23 cellular contexts compared by ENCODE assay signal in genomic region chr1:14067686-14068085, GRCh38.
DNase-seq lines count a peak whose midpoint lies in the region; ATAC-seq and TF ChIP-seq lines count a peak whose summit lies in the region.
"Had no signal": no experiment of that assay in that cellular context is flagged by ENCODE, and none has a peak within 500 bp of the region (broad histone marks: within the 10 kb centered on the region; RNA-seq: fewer than 3 reads in every experiment).

No MANE protein-coding gene starts in this region.

- H3K9ac ChIP-seq in mesendoderm (ENCODE audit: low read length), result no peak overlapping the region
- H3K9ac ChIP-seq: GM23248 had no signal

- no peak overlapping the region for H3K18ac ChIP-seq in mesendoderm (ENCODE audit: low read length)

- DNase-seq in NCI-H345 (lab: John Stamatoyannopoulos, UW) (peak; percentile 22), NCI-H345 treated with DMSO at 0.1 percent for 48 hours (lab: John Stamatoyannopoulos, UW; ENCODE audit: unreplicated experiment) (no peak), esophagus muscularis mucosa (ENCODE audit: extremely low spot score) (peak; percentile 12), mesendoderm (peak; percentile 1), D341Med (ENCODE audit: low spot score) (no peak), Calu3 (no peak), NCI-H446 treated with DMSO at 0.1 percent for 48 hours (lab: John Stamatoyannopoulos, UW) (no peak)
- DNase-seq: CD4-positive, alpha-beta T cell; DMS53; EL; GM23248; Karpas-422; NCI-H1048; NCI-H1436; NCI-H2029; NCI-H748 treated with DMSO at 0.1 percent for 48 hours; NK-92 treated with Interleukin-12 subunit alpha and Interleukin-12 subunit beta, amount 100 ng/mL, for 24 hours; SHP77 had no signal

- no peak for TF ChIP-seq EP300 in esophagus muscularis mucosa (IDR thresholded peaks at IDR 0.05)

- no peak overlapping the region for H2AK5ac ChIP-seq in mesendoderm (ENCODE audit: low read length)

- no peak overlapping the region for H3K27ac Mint-ChIP-seq in Calu3 (ENCODE audit: unreplicated experiment)
- H3K27ac Mint-ChIP-seq: B cell; CD4-positive, alpha-beta T cell; IgD-negative memory B cell had no signal

- 69% methylated on average over 4 of the region's 4 CpGs for WGBS in esophagus muscularis mucosa
- no CpG with 5 or more reads among the region's 4 CpGs for WGBS in mesendoderm (ENCODE audit: extremely low coverage, insufficient coverage, low lambda C conversion rate)

- BruUV-seq in Calu3 (replicated peaks; lab: Mats Ljungman, UMichigan), result no TSS peak

- H3K27ac ChIP-seq in esophagus muscularis mucosa (replicated peaks in 1 of 4) (no peak overlapping the region), mesendoderm (ENCODE audit: low read depth, low read length) (no peak overlapping the region)
- H3K27ac ChIP-seq: 22Rv1, GM23248 had no signal

- H3K4me3 ChIP-seq in esophagus muscularis mucosa (no peak overlapping the region), mesendoderm (ENCODE audit: low read length) (no peak overlapping the region)
- H3K4me3 ChIP-seq: GM23248, HAP-1 had no signal

- H3K27me3 ChIP-seq in esophagus muscularis mucosa (no peaks in the 10 kb centered on the region), mesendoderm (ENCODE audit: insufficient read depth, low read length, poor library complexity) (no peaks in the 10 kb centered on the region)

- ATAC-seq in HG03571 (IDR thresholded peaks at IDR 0.05; ENCODE audit: unreplicated experiment), result no peak

- no peak overlapping the region for H2BK15ac ChIP-seq in mesendoderm (replicated peaks; ENCODE audit: low read depth)

- H3K4ac ChIP-seq in mesendoderm (ENCODE audit: low read depth, low read length), result no peak overlapping the region

- no peak overlapping the region for H3K56ac ChIP-seq in mesendoderm (ENCODE audit: low read length)

- no peak overlapping the region for H2BK120ac ChIP-seq in mesendoderm (ENCODE audit: low read depth, low read length)

- no peak overlapping the region for H4K5ac ChIP-seq in mesendoderm (ENCODE audit: low read length)

- H3K79me2 ChIP-seq in mesendoderm (ENCODE audit: control insufficient read depth, insufficient read depth, low read length), result no peaks in the 10 kb centered on the region

- H4K8ac ChIP-seq in mesendoderm (ENCODE audit: low read depth, low read length), result no peak overlapping the region

- H3K27me3 Mint-ChIP-seq in Calu3 (ENCODE audit: unreplicated experiment), result no peaks in the 10 kb centered on the region

- no peaks in the 10 kb centered on the region for H3K4me1 Mint-ChIP-seq in Calu3 (ENCODE audit: low read depth, unreplicated experiment)
- H3K4me1 Mint-ChIP-seq: B cell, IgD-negative memory B cell had no signal

- H3K79me1 ChIP-seq in mesendoderm (ENCODE audit: low read length), result no peaks in the 10 kb centered on the region

- no peak overlapping the region for H3K4me3 Mint-ChIP-seq in Calu3 (ENCODE audit: low read depth, unreplicated experiment)
- H3K4me3 Mint-ChIP-seq: B cell; CD4-positive, alpha-beta T cell; IgD-negative memory B cell had no signal

- no peak for TF ChIP-seq POLR2A in esophagus muscularis mucosa (IDR thresholded peaks at IDR 0.05; ENCODE audit: low read depth)

- CTCF ChIA-PET in Calu3 (lab: Charles Lee), result no interaction called here

- intact Hi-C loops in esophagus muscularis mucosa (cut with DNase I) (no loop called here), Calu3 (cut with micrococcal nuclease; ENCODE audit: unreplicated experiment) (no loop called here)

- H3K9me3 Mint-ChIP-seq in Calu3 (ENCODE audit: low read depth, unreplicated experiment), result peaks cover 5% of the 10 kb centered on the region
- H3K9me3 Mint-ChIP-seq: CD4-positive, alpha-beta T cell; IgD-negative memory B cell had no signal

- TF ChIP-seq CTCF in esophagus muscularis mucosa (IDR thresholded peaks at IDR 0.05) (no peak), Calu3 (IDR thresholded peaks at IDR 0.05; ENCODE audit: unreplicated experiment) (no peak)

- no peak overlapping the region for H2BK5ac ChIP-seq in mesendoderm (ENCODE audit: low read length)

- no peak overlapping the region for H3K23ac ChIP-seq in mesendoderm (ENCODE audit: low read length)

- no peaks in the 10 kb centered on the region for H3K36me3 ChIP-seq in esophagus muscularis mucosa
- no peaks in the 10 kb centered on the region for H3K36me3 ChIP-seq in mesendoderm (ENCODE audit: control insufficient read depth, insufficient read depth, low read length)
- H3K36me3 ChIP-seq: HAP-1 had no signal

- H3K4me1 ChIP-seq in esophagus muscularis mucosa (no peaks in the 10 kb centered on the region), mesendoderm (ENCODE audit: control insufficient read depth, low read depth, low read length) (no peaks in the 10 kb centered on the region)
- H3K4me1 ChIP-seq: HAP-1 had no signal

- H3K36me3 Mint-ChIP-seq in Calu3 (ENCODE audit: insufficient read depth, unreplicated experiment), result no peaks in the 10 kb centered on the region
- H3K36me3 Mint-ChIP-seq: IgD-negative memory B cell had no signal

- H3K4me2 ChIP-seq in mesendoderm (ENCODE audit: low read length), result no peak overlapping the region

- no peaks in the 10 kb centered on the region for H3K9me3 ChIP-seq in esophagus muscularis mucosa
- H3K9me3 ChIP-seq: HAP-1 had no signal

Comparison
In these comparisons a context has a peak if more than half of its experiments do, and no peak if none do; other contexts are left out.
1. DNase-seq: peak in NCI-H345 (single experiment), esophagus muscularis mucosa (single experiment) and mesendoderm (single experiment); none in NCI-H345 treated with DMSO at 0.1 percent for 48 hours (single experiment), D341Med (single experiment), Calu3 (single experiment) and NCI-H446 treated with DMSO at 0.1 percent for 48 hours (single experiment).